In the genomic region with DNA sequence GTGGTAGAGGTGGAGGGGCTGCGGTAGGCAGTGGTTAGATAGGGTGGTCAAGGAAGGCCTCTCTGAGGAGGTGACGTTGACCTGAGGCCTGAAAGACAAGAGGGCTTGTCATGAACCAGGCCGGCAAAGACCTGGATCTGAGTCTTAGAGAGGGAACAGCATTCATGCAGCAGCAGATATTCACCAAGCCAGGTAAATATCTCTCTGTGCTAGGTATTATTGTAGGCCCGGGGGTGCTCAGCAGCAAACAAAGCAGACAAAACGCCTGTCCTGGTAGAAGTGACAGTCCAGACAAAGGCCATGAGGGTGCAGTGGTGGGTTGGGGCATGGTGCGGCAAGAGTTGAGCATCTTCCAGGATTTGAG, we compare ENCODE assay signal across 32 cellular contexts.
"Had no signal": no experiment of that assay in that cellular context is flagged by ENCODE, and none has a peak within 500 bp of the region (broad histone marks: within the 10 kb centered on the region; RNA-seq: fewer than 3 reads in every experiment).

No MANE protein-coding gene starts in this region.

- H3K9me3 Mint-ChIP-seq: activated CD4-positive, alpha-beta memory T cell treated with anti-CD3 and anti-CD28 coated beads, Interleukin-2, amount 10 ng/mL, durations not matched to agents 7 days and 5 days; activated CD4-positive, alpha-beta T cell treated with anti-CD3 and anti-CD28 coated beads, Interleukin-2, amount 10 ng/mL, durations not matched to agents 7 days and 5 days; activated naive CD4-positive, alpha-beta T cell treated with anti-CD3 and anti-CD28 coated beads, Interleukin-2, amount 10 ng/mL, durations not matched to agents 7 days and 5 days; activated naive CD4-positive, alpha-beta T cell treated with anti-CD3 and anti-CD28 coated beads, Interleukin-2, amount 50 U/mL, for 72 hours; activated naive CD8-positive, alpha-beta T cell treated with anti-CD3 and anti-CD28 coated beads, Interleukin-2, amount 10 ng/mL, durations not matched to agents 7 days and 5 days; activated T-cell treated with anti-CD3 and anti-CD28 coated beads, Interleukin-2, amount 50 U/mL, for 24 hours; activated T-cell treated with anti-CD3 and anti-CD28 coated beads, Interleukin-2, amount 50 U/mL, for 72 hours; central memory CD8-positive, alpha-beta T cell; dendritic cell treated with granulocyte-macrophage colony-stimulating factor and Interleukin-4, amounts not matched to agents 40 ng/mL and 50 ng/mL, for 4 days; effector memory CD8-positive, alpha-beta T cell; WTC11 had no signal

- H3K27ac ChIP-seq: ascending aorta, brain microvascular endothelial cell, coronary artery, dorsolateral prefrontal cortex, esophagus muscularis mucosa, foreskin keratinocyte, gastrocnemius medialis, VCaP had no signal

- H3K27ac Mint-ChIP-seq: activated CD4-positive, alpha-beta memory T cell treated with anti-CD3 and anti-CD28 coated beads, Interleukin-2, amount 10 ng/mL, durations not matched to agents 7 days and 5 days; activated CD4-positive, alpha-beta T cell treated with anti-CD3 and anti-CD28 coated beads, Interleukin-2, amount 10 ng/mL, durations not matched to agents 7 days and 5 days; activated naive CD4-positive, alpha-beta T cell treated with anti-CD3 and anti-CD28 coated beads, Interleukin-2, amount 10 ng/mL, durations not matched to agents 7 days and 5 days; activated naive CD8-positive, alpha-beta T cell treated with anti-CD3 and anti-CD28 coated beads, Interleukin-2, amount 10 ng/mL, durations not matched to agents 7 days and 5 days; activated T-cell treated with anti-CD3 and anti-CD28 coated beads, Interleukin-2, amount 50 U/mL, for 24 hours; activated T-cell treated with anti-CD3 and anti-CD28 coated beads, Interleukin-2, amount 50 U/mL, for 72 hours; dendritic cell treated with granulocyte-macrophage colony-stimulating factor and Interleukin-4, amounts not matched to agents 40 ng/mL and 50 ng/mL, for 4 days; effector memory CD8-positive, alpha-beta T cell; WTC11 had no signal

- H3K4me3 Mint-ChIP-seq: activated CD4-positive, alpha-beta memory T cell treated with anti-CD3 and anti-CD28 coated beads, Interleukin-2, amount 10 ng/mL, durations not matched to agents 7 days and 5 days; activated CD4-positive, alpha-beta T cell treated with anti-CD3 and anti-CD28 coated beads, Interleukin-2, amount 10 ng/mL, durations not matched to agents 7 days and 5 days; activated naive CD4-positive, alpha-beta T cell treated with anti-CD3 and anti-CD28 coated beads, Interleukin-2, amount 10 ng/mL, durations not matched to agents 7 days and 5 days; activated naive CD8-positive, alpha-beta T cell treated with anti-CD3 and anti-CD28 coated beads, Interleukin-2, amount 10 ng/mL, durations not matched to agents 7 days and 5 days; activated T-cell treated with anti-CD3 and anti-CD28 coated beads, Interleukin-2, amount 50 U/mL, for 24 hours; activated T-cell treated with anti-CD3 and anti-CD28 coated beads, Interleukin-2, amount 50 U/mL, for 72 hours; central memory CD8-positive, alpha-beta T cell; dendritic cell treated with granulocyte-macrophage colony-stimulating factor and Interleukin-4, amounts not matched to agents 40 ng/mL and 50 ng/mL, for 4 days; effector memory CD8-positive, alpha-beta T cell; WTC11 had no signal

- FAIRE-seq: bronchial epithelial cell, TTC549 had no signal

- H3K9me3 ChIP-seq: ascending aorta, esophagus muscularis mucosa, gastrocnemius medialis had no signal

- H3K36me3 ChIP-seq: ascending aorta, brain microvascular endothelial cell, esophagus muscularis mucosa, gastrocnemius medialis had no signal

- H3K4me3 ChIP-seq: ascending aorta, coronary artery, dorsolateral prefrontal cortex, esophagus muscularis mucosa, gastrocnemius medialis had no signal

- DNase-seq: activated CD4-positive, alpha-beta memory T cell treated with anti-CD3 and anti-CD28 coated beads, Interleukin-2, amount 10 ng/mL, durations not matched to agents 7 days and 5 days; activated CD4-positive, alpha-beta T cell treated with anti-CD3 and anti-CD28 coated beads for 1 hour; activated CD4-positive, alpha-beta T cell treated with anti-CD3 and anti-CD28 coated beads for 4 hours; activated CD4-positive, alpha-beta T cell treated with anti-CD3 and anti-CD28 coated beads, Interleukin-2, amount 10 ng/mL, durations not matched to agents 7 days and 5 days; activated CD4-positive, alpha-beta T cell treated with anti-CD3 and anti-CD28 coated beads, Interleukin-2, amount 50 U/mL, for 4 hours; activated CD8-positive, alpha-beta memory T cell treated with anti-CD3 and anti-CD28 coated beads, Interleukin-2, amount 50 U/mL, for 48 hours; activated gamma-delta T cell; activated naive CD4-positive, alpha-beta T cell; activated naive CD4-positive, alpha-beta T cell treated with anti-CD3 and anti-CD28 coated beads, Interleukin-2, amount 10 ng/mL, durations not matched to agents 7 days and 5 days; activated naive CD8-positive, alpha-beta T cell treated with anti-CD3 and anti-CD28 coated beads, Interleukin-2, amount 10 ng/mL, durations not matched to agents 7 days and 5 days; activated T-cell treated with anti-CD3 and anti-CD28 coated beads for 4 hours; activated T-cell treated with anti-CD3 and anti-CD28 coated beads, Interleukin-2, amount 50 U/mL, for 24 hours; activated T-cell treated with anti-CD3 and anti-CD28 coated beads, Interleukin-2, amount 50 U/mL, for 72 hours; brain microvascular endothelial cell; dorsolateral prefrontal cortex; effector CD4-positive, alpha-beta T cell; effector memory CD8-positive, alpha-beta T cell; erythroblast; foreskin keratinocyte; gastrocnemius medialis; glutamatergic neuron; T-helper 2 cell had no signal

- H3K4me1 ChIP-seq: ascending aorta, esophagus muscularis mucosa, foreskin keratinocyte, gastrocnemius medialis had no signal

- H3K27me3 Mint-ChIP-seq: activated CD4-positive, alpha-beta T cell treated with anti-CD3 and anti-CD28 coated beads, Interleukin-2, amount 10 ng/mL, durations not matched to agents 7 days and 5 days; dendritic cell treated with granulocyte-macrophage colony-stimulating factor and Interleukin-4, amounts not matched to agents 40 ng/mL and 50 ng/mL, for 4 days had no signal

- ATAC-seq: activated naive CD4-positive, alpha-beta T cell treated with anti-CD3 and anti-CD28 coated beads, Interleukin-2, amount 50 U/mL, for 72 hours; activated T-cell treated with anti-CD3 and anti-CD28 coated beads, Interleukin-2, amount 50 U/mL, for 72 hours; effector memory CD8-positive, alpha-beta T cell; foreskin keratinocyte; gastrocnemius medialis; WTC11 had no signal

- H3K27me3 ChIP-seq: ascending aorta, brain microvascular endothelial cell, dorsolateral prefrontal cortex, foreskin keratinocyte, gastrocnemius medialis had no signal

- H3K4me1 Mint-ChIP-seq: central memory CD8-positive, alpha-beta T cell had no signal

- H3K36me3 Mint-ChIP-seq: activated naive CD4-positive, alpha-beta T cell treated with anti-CD3 and anti-CD28 coated beads, Interleukin-2, amount 10 ng/mL, durations not matched to agents 7 days and 5 days; activated naive CD4-positive, alpha-beta T cell treated with anti-CD3 and anti-CD28 coated beads, Interleukin-2, amount 50 U/mL, for 72 hours; activated naive CD8-positive, alpha-beta T cell treated with anti-CD3 and anti-CD28 coated beads, Interleukin-2, amount 10 ng/mL, durations not matched to agents 7 days and 5 days; WTC11 had no signal
